7 cellular contexts compared by ENCODE assay signal in genomic region chr15:41115088-41115651, GRCh38. TPM values are rescaled to one million over a fixed set of nuclear protein-coding genes. Genes with fewer than 3 reads are reported as not detected.
DNase-seq lines count a peak whose midpoint lies in the region; TF ChIP-seq lines count a peak whose summit lies in the region.

No MANE protein-coding gene starts in this region.

- TF ChIP-seq CTCF in PC-9 (conservative IDR thresholded peaks at IDR 0.05), result no peak

- CTCF ChIA-PET in PC-9 (lab: Charles Lee), result no interaction called here

- DNase-seq in ELR (ENCODE audit: low read depth) (peak; percentile 68), HCEC 1CT (peak; percentile 43), PC-9 (no peak), dermis microvascular lymphatic vessel endothelial cell (ENCODE audit: low read depth in 2 of 2) (peak; percentile 32 to 49), NCI-H226 (no peak)
- DNase-seq in stimulated activated CD4-positive, alpha-beta T cell treated with anti-CD3 and anti-CD28 coated beads, Interleukin-2, amount 100 ng/mL, for 48 hours, result no peak

- intact Hi-C loops in PC-9 (cut with micrococcal nuclease; ENCODE audit: unreplicated experiment), result loop anchor here (5.0 kb wide), 1 partner anchor 67 kb away; no protein-coding TSS in a partner anchor

- no peaks in the 10 kb centered on the region for H3K9me2 ChIP-seq in PC-9 (ENCODE audit: insufficient read depth)

- no peaks in the 10 kb centered on the region; the same call in 1 of the 2 replicates for H3F3A ChIP-seq in PC-9 (ENCODE audit: insufficient read depth, low read depth)

- H3K36me3 ChIP-seq in PC-9 (ENCODE audit: low read depth), result no peaks in the 10 kb centered on the region
- no peaks in the 10 kb centered on the region for H3K36me3 ChIP-seq in mucosa of rectum (ENCODE audit: control insufficient read depth in 2 of 2, insufficient read depth in 2 of 2, low read length in 2 of 2)

- peak overlapping the region; percentile 98 for H3K27ac ChIP-seq in PC-9
- peak overlapping the region; percentile 99 for H3K27ac ChIP-seq in mucosa of rectum (ENCODE audit: low read depth in 2 of 2, low read length in 2 of 2)

- H2AFZ ChIP-seq in PC-9, result no peak overlapping the region

- peaks cover 56% of the 10 kb centered on the region for H3K79me2 ChIP-seq in PC-9 (ENCODE audit: low read depth)

- BruUV-seq in PC-9 (replicated peaks; lab: Mats Ljungman, UMichigan), result no TSS peak

- peak overlapping the region; percentile 87 for H3K4me2 ChIP-seq in PC-9

- POLR2A ChIA-PET in PC-9 (lab: Charles Lee; ENCODE audit: unreplicated experiment), result interaction anchor here (0.6 kb wide), 1 partner anchor 39 kb away, joined by 8 read pairs; no protein-coding TSS in a partner anchor

- H4K20me1 ChIP-seq in PC-9 (ENCODE audit: insufficient read depth), result no peaks in the 10 kb centered on the region

- H3K4me3 ChIP-seq in PC-9, result peak overlapping the region; percentile 90
- peak overlapping the region; percentile 87 to 97 for H3K4me3 ChIP-seq in mucosa of rectum (ENCODE audit: low read length in 2 of 2)

- H3K9me3 ChIP-seq in PC-9 (ENCODE audit: insufficient read depth, low read depth) (no peaks in the 10 kb centered on the region), mucosa of rectum (ENCODE audit: control insufficient read depth in 2 of 2, low read length in 2 of 2) (no peaks in the 10 kb centered on the region)

- H3K27me3 ChIP-seq in PC-9 (ENCODE audit: insufficient read depth, low read depth), result no peaks in the 10 kb centered on the region
- H3K27me3 ChIP-seq in mucosa of rectum (ENCODE audit: control insufficient read depth in 2 of 2, insufficient read depth in 2 of 2, low read length in 2 of 2), result no peaks in the 10 kb centered on the region

- H3K9ac ChIP-seq in mucosa of rectum (ENCODE audit: low read depth in 1 of 2, low read length in 2 of 2), result peak overlapping the region; percentile 89 to 95

- peaks cover 6% of the 10 kb centered on the region; the same call in 1 of the 2 replicates for H3K4me1 ChIP-seq in PC-9 (replicated peaks; ENCODE audit: insufficient read depth)
- peaks cover 8 to 11% of the 10 kb centered on the region in 2 donors for H3K4me1 ChIP-seq in mucosa of rectum (ENCODE audit: control insufficient read depth in 2 of 2, insufficient read depth in 2 of 2, low read length in 2 of 2)

RNA-seq across cellular contexts. Expression of gene INO80, which starts 0.9 kb away (rescaled TPM):
- 11.3 and 18.8 TPM in 2 replicates for total RNA-seq in PC-9 (2021)
- total RNA-seq in dermis microvascular lymphatic vessel endothelial cell, result 16.8 and 21.4 TPM in 2 replicates

Comparison
In these comparisons a context has a peak if more than half of its experiments do, and no peak if none do; other contexts are left out.
1. DNase-seq: peak in ELR (single experiment), HCEC 1CT (single experiment) and dermis microvascular lymphatic vessel endothelial cell (2 of 2); none in PC-9 (0 of 2), stimulated activated CD4-positive, alpha-beta T cell treated with anti-CD3 and anti-CD28 coated beads, Interleukin-2, amount 100 ng/mL, for 48 hours (0 of 2) and NCI-H226 (single experiment).